Comparison of ENCODE assay signal across 12 cellular contexts in the genomic region with DNA sequence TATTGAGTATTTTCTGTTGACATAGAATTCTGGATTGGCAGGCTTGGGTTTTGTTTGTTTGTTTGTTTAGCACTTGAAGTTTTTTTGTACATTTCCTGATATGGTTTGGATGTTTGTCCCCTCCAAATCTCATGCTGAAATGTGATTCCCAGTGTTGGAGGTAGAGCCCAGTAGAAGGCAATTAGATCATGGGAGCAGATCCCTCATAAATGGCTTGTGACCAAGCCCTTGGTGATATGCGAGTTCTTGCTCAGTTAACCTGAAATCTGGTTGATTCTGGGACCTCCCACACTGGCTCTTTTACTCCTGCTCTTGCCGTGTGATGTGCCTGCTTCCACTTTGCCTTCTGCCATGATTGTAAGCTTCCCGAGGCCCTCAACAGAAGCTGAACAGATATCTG.
DNase-seq lines count a peak whose midpoint lies in the region; ATAC-seq lines count a peak whose summit lies in the region.
"Had no signal": no experiment of that assay in that cellular context is flagged by ENCODE, and none has a peak within 500 bp of the region (broad histone marks: within the 10 kb centered on the region; RNA-seq: fewer than 3 reads in every experiment).

No MANE protein-coding gene starts in this region.

- H3K27ac Mint-ChIP-seq in CD4-positive, CD25-positive, alpha-beta regulatory T cell, result peak overlapping the region in 2 of 3 donors; percentile 29 to 33
- peak overlapping the region in 5 of 6 donors; percentile 27 to 76 (median 74) for H3K27ac Mint-ChIP-seq in immature natural killer cell
- H3K27ac Mint-ChIP-seq: T-helper 2 cell treated with Interferon-gamma antibody and Interleukin-4, amounts not matched to agents 5 μg/mL and 100 μg/mL, for 36 hours had no signal

- peaks cover 3% of the 10 kb centered on the region for H3K36me3 ChIP-seq in CD4-positive, CD25-positive, alpha-beta regulatory T cell (ENCODE audit: control insufficient read depth, insufficient read depth, low read length)

- no peak for DNase-seq in CD4-positive, CD25-positive, alpha-beta regulatory T cell
- DNase-seq in DMS53 (lab: John Stamatoyannopoulos, UW) (peak; percentile 72), NCI-H2196 treated with DMSO at 0.1 percent for 48 hours (lab: John Stamatoyannopoulos, UW; ENCODE audit: unreplicated experiment) (peak; percentile 13), immature natural killer cell (no peak), DMS 273 treated with DMSO at 0.1 percent for 48 hours (lab: John Stamatoyannopoulos, UW) (no peak), SIG-M5 treated with dmso at 0.1 percent for 504 hours (lab: John Stamatoyannopoulos, UW; ENCODE audit: unreplicated experiment) (no peak)
- DNase-seq: DMS153, KBM-7, NCI-H187 treated with DMSO at 0.1 percent for 48 hours, SHP77 treated with DMSO at 0.1 percent for 48 hours had no signal

- H3K4me3 Mint-ChIP-seq in CD4-positive, CD25-positive, alpha-beta regulatory T cell, result peak overlapping the region in 2 of 4 donors; percentile 7 to 44
- H3K4me3 Mint-ChIP-seq in immature natural killer cell, result no peak overlapping the region
- H3K4me3 Mint-ChIP-seq: T-helper 2 cell treated with Interferon-gamma antibody and Interleukin-4, amounts not matched to agents 5 μg/mL and 100 μg/mL, for 36 hours had no signal

- H3K9me3 Mint-ChIP-seq in CD4-positive, CD25-positive, alpha-beta regulatory T cell, result peaks cover 0 to 10% (median 5%) of the 10 kb centered on the region in 7 donors
- peaks cover 5 to 11% (median 8%) of the 10 kb centered on the region in 6 donors for H3K9me3 Mint-ChIP-seq in immature natural killer cell

- H3K4me1 Mint-ChIP-seq in CD4-positive, CD25-positive, alpha-beta regulatory T cell, result peaks cover 46 to 70% (median 62%) of the 10 kb centered on the region in 4 donors
- peaks cover 54 to 87% of the 10 kb centered on the region in 2 donors for H3K4me1 Mint-ChIP-seq in immature natural killer cell

- H3K9me3 ChIP-seq in CD4-positive, CD25-positive, alpha-beta regulatory T cell (ENCODE audit: control insufficient read depth in 2 of 2, low read length in 2 of 2), result peaks cover 4 to 5% of the 10 kb centered on the region in 2 experiments

- H3K4me1 ChIP-seq in CD4-positive, CD25-positive, alpha-beta regulatory T cell (ENCODE audit: control insufficient read depth, insufficient read depth, low read length, poor library complexity, severe bottlenecking), result peaks cover 13% of the 10 kb centered on the region

- no peak overlapping the region for H3K4me3 ChIP-seq in CD4-positive, CD25-positive, alpha-beta regulatory T cell (ENCODE audit: low read depth, low read length)

- H3K27me3 ChIP-seq in CD4-positive, CD25-positive, alpha-beta regulatory T cell (ENCODE audit: control insufficient read depth, insufficient read depth, low read length), result no peaks in the 10 kb centered on the region

- ATAC-seq in CD4-positive, CD25-positive, alpha-beta regulatory T cell (ENCODE audit: low read depth in 2 of 2), result no peak
- ATAC-seq in GM18861 (IDR thresholded peaks at IDR 0.05; ENCODE audit: unreplicated experiment), result no peak

- H3K27me3 Mint-ChIP-seq in CD4-positive, CD25-positive, alpha-beta regulatory T cell, result no peaks in the 10 kb centered on the region
- H3K27me3 Mint-ChIP-seq in immature natural killer cell (ENCODE audit: low read depth in 3 of 3), result peaks cover 1 to 3% (median 2%) of the 10 kb centered on the region in 3 donors

- H3K27ac ChIP-seq in CD4-positive, CD25-positive, alpha-beta regulatory T cell (ENCODE audit: insufficient read depth, low read length, poor library complexity, severe bottlenecking), result no peak overlapping the region

- peaks cover 9% of the 10 kb centered on the region for H3K36me3 Mint-ChIP-seq in CD4-positive, CD25-positive, alpha-beta regulatory T cell
- peaks cover 10 to 11% (median 10%) of the 10 kb centered on the region in 3 donors for H3K36me3 Mint-ChIP-seq in immature natural killer cell

Comparison
In these comparisons a context has a peak if more than half of its experiments do, and no peak if none do; other contexts are left out.
1. DNase-seq: peak in DMS53 (single experiment) and NCI-H2196 treated with DMSO at 0.1 percent for 48 hours (single experiment); none in CD4-positive, CD25-positive, alpha-beta regulatory T cell (0 of 3), immature natural killer cell (0 of 3), DMS 273 treated with DMSO at 0.1 percent for 48 hours (single experiment) and SIG-M5 treated with dmso at 0.1 percent for 504 hours (single experiment).